In genomic region chr2:137886432-137886831, GRCh38 we compare ENCODE assay signal across 13 cellular contexts.
A peak's percentile ranks its signal among the peaks of the same experiment; 100 is the strongest.
DNase-seq lines count a peak whose midpoint lies in the region; ATAC-seq, FAIRE-seq and TF ChIP-seq lines count a peak whose summit lies in the region.
"Had no signal": no experiment of that assay in that cellular context is flagged by ENCODE, and none has a peak within 500 bp of the region (broad histone marks: within the 10 kb centered on the region; RNA-seq: fewer than 3 reads in every experiment).

No MANE protein-coding gene starts in this region.

- no peak overlapping the region for H2AFZ ChIP-seq in K562 (ENCODE audit: low read depth, low read length)

- TF ChIP-seq CTCF in BE2C (IDR thresholded peaks at IDR 0.05; ENCODE audit: low read depth, low read length) (peak; percentile 44), GM12864 (IDR thresholded peaks at IDR 0.05; ENCODE audit: low read depth, low read length, missing control alignments) (peak; percentile 9), K562 (IDR thresholded peaks at IDR 0.05 in 2 of 3, conservative IDR thresholded peaks at IDR 0.05 in 1 of 3; ENCODE audit: insufficient read depth in 2 of 3, low read depth in 1 of 3, low read length in 3 of 3) (no peak), sigmoid colon (IDR thresholded peaks at IDR 0.05) (no peak)

- no peaks in the 10 kb centered on the region for H3K79me2 ChIP-seq in K562 (ENCODE audit: control insufficient read depth, insufficient read depth, low read length)

- no peaks in the 10 kb centered on the region for H3K9me3 ChIP-seq in BE2C
- H3K9me3 ChIP-seq in K562 (replicated peaks; ENCODE audit: control insufficient read depth, insufficient read depth, low read depth, low read length): no peaks in the 10 kb centered on the region
- peaks cover 0 to 2% (median 0%) of the 10 kb centered on the region in 4 donors for H3K9me3 ChIP-seq in sigmoid colon

- no TSS peak for BruUV-seq in K562 (replicated peaks; lab: Mats Ljungman, UMichigan)

- H3K4me2 ChIP-seq in K562 (ENCODE audit: insufficient read depth, low read length): no peak overlapping the region

- H3K27me3 ChIP-seq in BE2C: no peaks in the 10 kb centered on the region
- H3K27me3 ChIP-seq in K562 (ENCODE audit: control insufficient read depth in 2 of 2, insufficient read depth in 2 of 2, low read length in 2 of 2): peaks cover 0 to 4% of the 10 kb centered on the region in 2 experiments; a peak in 1 of 5 replicates
- no peaks in the 10 kb centered on the region for H3K27me3 ChIP-seq in sigmoid colon

- in situ Hi-C loops in K562 (cut with MboI): no loop called here

- no peak overlapping the region for H3K27ac Mint-ChIP-seq in activated CD8-positive, alpha-beta memory T cell treated with anti-CD3 and anti-CD28 coated beads, Interleukin-2, amount 10 ng/mL, durations not matched to agents 7 days and 5 days
- H3K27ac Mint-ChIP-seq: activated T-helper 17 cell treated with anti-CD3 and anti-CD28 coated beads, Interleukin-2, amount 50 U/mL, for 72 hours; CD4-positive, CD25-positive, alpha-beta regulatory T cell had no signal

- TF ChIP-seq POLR2A in K562 (conservative IDR thresholded peaks at IDR 0.05) (no peak), sigmoid colon (IDR thresholded peaks at IDR 0.05) (no peak)

- H3K4me1 ChIP-seq in BE2C (no peaks in the 10 kb centered on the region), K562 (replicated peaks in 1 of 2; ENCODE audit: control insufficient read depth in 2 of 2, insufficient read depth in 2 of 2, low read length in 2 of 2) (no peaks in the 10 kb centered on the region), sigmoid colon (no peaks in the 10 kb centered on the region)

- WGBS in K562 (ENCODE audit: insufficient coverage, low coverage, missing lambda C conversion rate): 0% methylated on average over 1 of the region's 1 CpG
- 61 to 71% methylated on average over 1 of the region's 1 CpG for WGBS in sigmoid colon, 2 donors

- H3K36me3 ChIP-seq in BE2C (no peaks in the 10 kb centered on the region), K562 (ENCODE audit: control insufficient read depth, insufficient read depth, low read length) (no peaks in the 10 kb centered on the region), sigmoid colon (no peaks in the 10 kb centered on the region)

- no peak overlapping the region for H3K27ac ChIP-seq in K562 (ENCODE audit: extremely low read depth, low read depth, low read length)
- no peak overlapping the region for H3K27ac ChIP-seq in sigmoid colon

- TF ChIP-seq EP300 in K562 (IDR thresholded peaks at IDR 0.05; ENCODE audit: low read length): no peak
- TF ChIP-seq EP300 in sigmoid colon (IDR thresholded peaks at IDR 0.05): no peak

- no peaks in the 10 kb centered on the region; the same call in 1 of the 2 replicates for H4K20me1 ChIP-seq in K562 (replicated peaks; ENCODE audit: control insufficient read depth, insufficient read depth, low read length)

- intact Hi-C loops in K562 (cut with micrococcal nuclease) (loop anchor here (1.0 kb wide), 1 partner anchor 20 kb away; no protein-coding TSS in a partner anchor), sigmoid colon (cut with DNase I) (no loop called here)

- H3K4me1 Mint-ChIP-seq in activated CD8-positive, alpha-beta memory T cell treated with anti-CD3 and anti-CD28 coated beads, Interleukin-2, amount 10 ng/mL, durations not matched to agents 7 days and 5 days: no peaks in the 10 kb centered on the region
- H3K4me1 Mint-ChIP-seq: activated T-helper 17 cell treated with anti-CD3 and anti-CD28 coated beads, Interleukin-2, amount 50 U/mL, for 72 hours; CD4-positive, CD25-positive, alpha-beta regulatory T cell; central memory CD8-positive, alpha-beta T cell had no signal

- H3K4me3 Mint-ChIP-seq in activated CD8-positive, alpha-beta memory T cell treated with anti-CD3 and anti-CD28 coated beads, Interleukin-2, amount 10 ng/mL, durations not matched to agents 7 days and 5 days: no peak overlapping the region
- H3K4me3 Mint-ChIP-seq: activated T-helper 17 cell treated with anti-CD3 and anti-CD28 coated beads, Interleukin-2, amount 50 U/mL, for 72 hours; CD4-positive, CD25-positive, alpha-beta regulatory T cell; central memory CD8-positive, alpha-beta T cell had no signal

- 0 out of 4 replicates have a peak, but pooled peaks of 1 of the 2 experiments have one; percentile 2 for TF ChIP-seq RAD21 in K562 (CRISPR knock-in tag; conservative IDR thresholded peaks at IDR 0.05 in 1 of 2, IDR thresholded peaks at IDR 0.05 in 1 of 2)

- H3K27me3 Mint-ChIP-seq in activated CD8-positive, alpha-beta memory T cell treated with anti-CD3 and anti-CD28 coated beads, Interleukin-2, amount 10 ng/mL, durations not matched to agents 7 days and 5 days: peaks cover 2% of the 10 kb centered on the region
- H3K27me3 Mint-ChIP-seq: central memory CD8-positive, alpha-beta T cell had no signal

- no peaks in the 10 kb centered on the region for H3K9me3 Mint-ChIP-seq in activated CD8-positive, alpha-beta memory T cell treated with anti-CD3 and anti-CD28 coated beads, Interleukin-2, amount 10 ng/mL, durations not matched to agents 7 days and 5 days (ENCODE audit: low read depth)
- H3K9me3 Mint-ChIP-seq: activated T-helper 17 cell treated with anti-CD3 and anti-CD28 coated beads, Interleukin-2, amount 50 U/mL, for 72 hours; central memory CD8-positive, alpha-beta T cell had no signal

- no peak for FAIRE-seq in K562 (lab: Jason Lieb, UNC)

- DNase-seq in BE2C (peak; percentile 4), GM12864 (ENCODE audit: low read depth) (no peak), NCI-H1930 (lab: John Stamatoyannopoulos, UW) (peak; percentile 19 to 29), K562 (ENCODE audit: extremely low read depth in 1 of 4, low spot score in 3 of 4) (peak in 1 of 4 experiments; percentile 9), sigmoid colon (no peak)
- no peak for DNase-seq in activated CD8-positive, alpha-beta memory T cell treated with anti-CD3 and anti-CD28 coated beads, Interleukin-2, amount 10 ng/mL, durations not matched to agents 7 days and 5 days
- DNase-seq in activated naive CD4-positive, alpha-beta T cell (lab: John Stamatoyannopoulos, UW): no peak
- DNase-seq: activated CD4-positive, CD25-positive, alpha-beta regulatory T cell; CD4-positive, CD25-positive, alpha-beta regulatory T cell; stimulated activated CD4-positive, alpha-beta T cell treated with anti-CD3 and anti-CD28 coated beads, Interleukin-2, amount 100 ng/mL, for 24 hours had no signal

- H3K9ac ChIP-seq in K562 (ENCODE audit: insufficient read depth in 1 of 2, low read depth in 2 of 2, low read length in 2 of 2): no peak overlapping the region

- no peaks in the 10 kb centered on the region for H3K9me1 ChIP-seq in K562 (ENCODE audit: control insufficient read depth, insufficient read depth, low read length)

- no peaks in the 10 kb centered on the region for H3K36me3 Mint-ChIP-seq in activated CD8-positive, alpha-beta memory T cell treated with anti-CD3 and anti-CD28 coated beads, Interleukin-2, amount 10 ng/mL, durations not matched to agents 7 days and 5 days
- H3K36me3 Mint-ChIP-seq: CD4-positive, CD25-positive, alpha-beta regulatory T cell had no signal

- H3K4me3 ChIP-seq in BE2C (ENCODE audit: low read depth, low read length) (no peak overlapping the region), GM12864 (ENCODE audit: low read depth, low read length) (no peak overlapping the region), K562 (no peak overlapping the region), sigmoid colon (no peak overlapping the region)

- ATAC-seq in K562 (no peak), HG03139 (IDR thresholded peaks at IDR 0.05; ENCODE audit: unreplicated experiment) (no peak)
- no peak for ATAC-seq in activated CD8-positive, alpha-beta memory T cell treated with anti-CD3 and anti-CD28 coated beads, Interleukin-2, amount 10 ng/mL, durations not matched to agents 7 days and 5 days
- ATAC-seq: activated T-helper 17 cell treated with anti-CD3 and anti-CD28 coated beads, Interleukin-2, amount 50 U/mL, for 72 hours had no signal

- CTCF ChIA-PET in K562 (lab: Yijun Ruan, JAX; ENCODE audit: low intra/inter-chr PET ratio): no interaction called here
- CTCF ChIA-PET in activated CD8-positive, alpha-beta memory T cell treated with anti-CD3 and anti-CD28 coated beads, Interleukin-2, amount 10 ng/mL, durations not matched to agents 7 days and 5 days (lab: Charles Lee): no interaction called here

- POLR2A ChIA-PET in K562 (lab: Yijun Ruan, JAX): no interaction called here

TF ChIP-seq in K562, 482 proteins besides CTCF, POLR2A, EP300 and RAD21:
- TF ChIP-seq GMEB1 (CRISPR knock-in tag; IDR thresholded peaks at IDR 0.05) (no peak), CTCFL (IDR thresholded peaks at IDR 0.05; ENCODE audit: borderline replicate concordance, insufficient read depth, low read depth, low read length, poor library complexity, severe bottlenecking) (peak; percentile 64)

Comparison
In these comparisons a context has a peak if more than half of its experiments do, and no peak if none do; other contexts are left out.
1. DNase-seq: peak in BE2C (single experiment) and NCI-H1930 (2 of 2); none in GM12864 (single experiment), activated CD8-positive, alpha-beta memory T cell treated with anti-CD3 and anti-CD28 coated beads, Interleukin-2, amount 10 ng/mL, durations not matched to agents 7 days and 5 days (single experiment), sigmoid colon (single experiment) and activated naive CD4-positive, alpha-beta T cell (0 of 4).
2. CTCF ChIP-seq: peak in BE2C (single experiment) and GM12864 (single experiment); none in K562 (0 of 3) and sigmoid colon (0 of 4).